ENCODE assay signal across 27 cellular contexts in genomic region chr11:115928811-115929210, GRCh38.
"Had no signal": no experiment of that assay in that cellular context is flagged by ENCODE, and none has a peak within 500 bp of the region (broad histone marks: within the 10 kb centered on the region; RNA-seq: fewer than 3 reads in every experiment).

No MANE protein-coding gene starts in this region.

- DNase-seq: activated CD4-positive, alpha-beta T cell treated with anti-CD3 and anti-CD28 coated beads for 1 hour; activated CD4-positive, alpha-beta T cell treated with anti-CD3 and anti-CD28 coated beads for 4 hours; activated CD4-positive, alpha-beta T cell treated with anti-CD3 and anti-CD28 coated beads, Interleukin-2, amount 10 ng/mL, durations not matched to agents 7 days and 5 days; activated CD4-positive, alpha-beta T cell treated with anti-CD3 and anti-CD28 coated beads, Interleukin-2, amount 50 U/mL, for 48 hours; activated CD8-positive, alpha-beta memory T cell treated with anti-CD3 and anti-CD28 coated beads for 24 hours; activated CD8-positive, alpha-beta T cell treated with anti-CD3 and anti-CD28 coated beads for 36 hours; activated effector memory CD4-positive, alpha-beta T cell treated with Interleukin-2 at 50 U/mL for 16 hours; activated gamma-delta T cell treated with Interleukin-2 at 50 U/mL for 16 hours; activated naive CD4-positive, alpha-beta T cell treated with anti-CD3 and anti-CD28 coated beads, Interleukin-2, amount 50 U/mL, for 16 hours; activated naive CD4-positive, alpha-beta T cell treated with Interleukin-2 at 50 U/mL for 16 hours; activated T-cell treated with anti-CD3 and anti-CD28 coated beads, Interleukin-2, amount 50 U/mL, for 4 hours; amniotic stem cell; anterior cingulate cortex; brain microvascular endothelial cell; dorsolateral prefrontal cortex; effector memory CD4-positive, alpha-beta T cell; endodermal cell; foreskin fibroblast; head of caudate nucleus; T-helper 2 cell had no signal

- H3K27me3 ChIP-seq: brain microvascular endothelial cell had no signal

- H3K27ac ChIP-seq: brain microvascular endothelial cell, coronary artery, dorsolateral prefrontal cortex had no signal

- FAIRE-seq: astrocyte, bronchial epithelial cell, frontal cortex had no signal

- ATAC-seq: activated CD8-positive, alpha-beta T cell treated with anti-CD3 and anti-CD28 coated beads for 36 hours; activated T-cell treated with anti-CD3 and anti-CD28 coated beads, Interleukin-2, amount 50 U/mL, for 4 hours; activated T-helper 17 cell treated with anti-CD3 and anti-CD28 coated beads, Interleukin-2, amount 50 U/mL, for 72 hours; esophagus mucosa; WTC11 had no signal

- H3K4me3 ChIP-seq: coronary artery, dorsolateral prefrontal cortex had no signal

- H3K36me3 ChIP-seq: brain microvascular endothelial cell had no signal
